13 cellular contexts compared by ENCODE assay signal in genomic region chr3:150177673-150178378, GRCh38.
DNase-seq lines count a peak whose midpoint lies in the region; ATAC-seq and TF ChIP-seq lines count a peak whose summit lies in the region.
"Had no signal": no experiment of that assay in that cellular context is flagged by ENCODE, and none has a peak within 500 bp of the region (broad histone marks: within the 10 kb centered on the region; RNA-seq: fewer than 3 reads in every experiment).

No MANE protein-coding gene starts in this region.

- no peak overlapping the region for H3K9ac ChIP-seq in PC-3 (ENCODE audit: low read length)
- H3K9ac ChIP-seq in neural progenitor cell = no peak overlapping the region

- peak overlapping the region; percentile 39 for H3K27ac Mint-ChIP-seq in neural progenitor cell
- no peak overlapping the region for H3K27ac Mint-ChIP-seq in activated CD4-positive, alpha-beta memory T cell treated with anti-CD3 and anti-CD28 coated beads for 36 hours
- H3K27ac Mint-ChIP-seq: CD4-positive, alpha-beta T cell had no signal

- H3K36me3 ChIP-seq in BJ (ENCODE audit: control insufficient read depth, insufficient read depth, low read length) = no peaks in the 10 kb centered on the region
- H3K36me3 ChIP-seq in PC-3 (ENCODE audit: low read depth, low read length) = no peaks in the 10 kb centered on the region
- H3K36me3 ChIP-seq in neural progenitor cell = no peaks in the 10 kb centered on the region
- no peaks in the 10 kb centered on the region for H3K36me3 ChIP-seq in WERI-Rb-1

- no peaks in the 10 kb centered on the region for H3K79me2 ChIP-seq in PC-3 (ENCODE audit: low read length)
- H3K79me2 ChIP-seq in neural progenitor cell (ENCODE audit: low read depth) = no peaks in the 10 kb centered on the region

- H3K9me2 ChIP-seq in PC-3 (replicated peaks; ENCODE audit: low read length) = no peaks in the 10 kb centered on the region

- H3K4me3 ChIP-seq in BJ (ENCODE audit: low read depth, low read length) (no peak overlapping the region), PC-3 (ENCODE audit: low read length) (no peak overlapping the region), epithelial cell of esophagus (ENCODE audit: low read length) (no peak overlapping the region), neural progenitor cell (no peak overlapping the region), WERI-Rb-1 (ENCODE audit: low read depth, low read length) (no peak overlapping the region)

- H2AFZ ChIP-seq in PC-3 (ENCODE audit: low read length) (no peak overlapping the region), neural progenitor cell (replicated peaks) (no peak overlapping the region)

- peaks cover 3% of the 10 kb centered on the region for H3K27me3 Mint-ChIP-seq in neural progenitor cell (ENCODE audit: insufficient read depth, low read depth)
- peaks cover 11% of the 10 kb centered on the region for H3K27me3 Mint-ChIP-seq in activated CD4-positive, alpha-beta memory T cell treated with anti-CD3 and anti-CD28 coated beads for 36 hours

- TF ChIP-seq CTCF in BJ (IDR thresholded peaks at IDR 0.05; ENCODE audit: insufficient read depth, low read depth, low read length) (no peak), PC-3 (conservative IDR thresholded peaks at IDR 0.05; ENCODE audit: low read depth, low read length) (no peak), epithelial cell of esophagus (IDR thresholded peaks at IDR 0.05; ENCODE audit: insufficient read depth, low read depth, low read length, missing control alignments) (no peak), neural progenitor cell (IDR thresholded peaks at IDR 0.05) (no peak), WERI-Rb-1 (IDR thresholded peaks at IDR 0.05; ENCODE audit: low read depth, low read length) (no peak)

- H3K27ac ChIP-seq in PC-3 (ENCODE audit: low read length) = no peak overlapping the region
- H3K27ac ChIP-seq in neural progenitor cell = no peak overlapping the region
- H3K27ac ChIP-seq in WERI-Rb-1 = no peak overlapping the region

- H3K4me2 ChIP-seq in PC-3 (ENCODE audit: low read length) (no peak overlapping the region), neural progenitor cell (no peak overlapping the region)

- H3K4me3 Mint-ChIP-seq in neural progenitor cell = no peak overlapping the region
- H3K4me3 Mint-ChIP-seq in activated CD4-positive, alpha-beta memory T cell treated with anti-CD3 and anti-CD28 coated beads for 36 hours = no peak overlapping the region
- H3K4me3 Mint-ChIP-seq: CD4-positive, alpha-beta T cell had no signal

- peaks cover 6% of the 10 kb centered on the region for H3K36me3 Mint-ChIP-seq in neural progenitor cell
- H3K36me3 Mint-ChIP-seq in activated CD4-positive, alpha-beta memory T cell treated with anti-CD3 and anti-CD28 coated beads for 36 hours = no peaks in the 10 kb centered on the region

- H3F3A ChIP-seq in PC-3 (ENCODE audit: low read length, unreplicated experiment) (no peaks in the 10 kb centered on the region), neural progenitor cell (ENCODE audit: low read depth) (no peaks in the 10 kb centered on the region)

- POLR2A ChIA-PET in BJ (lab: Charles Lee) = no interaction called here
- POLR2A ChIA-PET in PC-3 (lab: Charles Lee; ENCODE audit: unreplicated experiment) = no interaction called here
- POLR2A ChIA-PET in activated CD4-positive, alpha-beta memory T cell treated with anti-CD3 and anti-CD28 coated beads for 36 hours (lab: Charles Lee) = no interaction called here

- ATAC-seq in PC-3 = peak; percentile 96

- CTCF ChIA-PET in BJ (lab: Yijun Ruan, JAX) = interaction anchor here (1.1 to 1.7 kb wide), 4 partner anchors 89 to 232 kb away, joined by 3 to 6 read pairs (median 3); no protein-coding TSS in a partner anchor
- CTCF ChIA-PET in PC-3 (lab: Charles Lee) = no interaction called here
- CTCF ChIA-PET in activated CD4-positive, alpha-beta memory T cell treated with anti-CD3 and anti-CD28 coated beads for 36 hours (lab: Charles Lee) = interaction anchor here (0.9 to 1.8 kb wide), 2 partner anchors 210 kb away, joined by 4 to 6 read pairs; no protein-coding TSS in a partner anchor

- H3K9me3 ChIP-seq in PC-3 (ENCODE audit: low read length) (no peaks in the 10 kb centered on the region), neural progenitor cell (ENCODE audit: low read depth) (no peaks in the 10 kb centered on the region), WERI-Rb-1 (ENCODE audit: severe bottlenecking) (peaks cover 2% of the 10 kb centered on the region)

- peak; percentile 35 for DNase-seq in BJ (ENCODE audit: low read depth)
- DNase-seq in PC-3 = peak; percentile 56
- peak; percentile 79 for DNase-seq in epithelial cell of esophagus (ENCODE audit: low read depth)
- no peak for DNase-seq in neural progenitor cell (ENCODE audit: low spot score)
- no peak for DNase-seq in NCI-H1694 treated with DMSO at 0.1 percent for 48 hours (lab: John Stamatoyannopoulos, UW)
- DNase-seq in WERI-Rb-1 = no peak
- no peak for DNase-seq in activated CD4-positive, alpha-beta memory T cell treated with anti-CD3 and anti-CD28 coated beads for 36 hours
- no peak for DNase-seq in GM19240 (ENCODE audit: insufficient read length, low spot score)
- DNase-seq: CD4-positive, alpha-beta T cell; NCI-H1436 treated with DMSO at 0.1 percent for 48 hours; NCI-H526 treated with DMSO at 0.1 percent for 48 hours; stimulated activated CD4-positive, alpha-beta T cell treated with anti-CD3 and anti-CD28 coated beads, Interleukin-4, amount 100 ng/mL, for 4 hours; stimulated activated naive CD4-positive, alpha-beta T cell treated with Interleukin-2 at 50 U/mL for 16 hours had no signal

- H3K9me3 Mint-ChIP-seq in neural progenitor cell = peaks cover 18% of the 10 kb centered on the region
- H3K9me3 Mint-ChIP-seq in activated CD4-positive, alpha-beta memory T cell treated with anti-CD3 and anti-CD28 coated beads for 36 hours = no peaks in the 10 kb centered on the region
- H3K9me3 Mint-ChIP-seq: CD4-positive, alpha-beta T cell had no signal

- peaks cover 15% of the 10 kb centered on the region for H3K4me1 Mint-ChIP-seq in neural progenitor cell
- H3K4me1 Mint-ChIP-seq in activated CD4-positive, alpha-beta memory T cell treated with anti-CD3 and anti-CD28 coated beads for 36 hours (ENCODE audit: low read depth) = no peaks in the 10 kb centered on the region

- H4K20me1 ChIP-seq in PC-3 (ENCODE audit: low read length) = no peaks in the 10 kb centered on the region
- no peaks in the 10 kb centered on the region for H4K20me1 ChIP-seq in neural progenitor cell (ENCODE audit: low read depth)

- H3K27me3 ChIP-seq in BJ (ENCODE audit: control insufficient read depth, insufficient read depth, low read length) = no peaks in the 10 kb centered on the region
- H3K27me3 ChIP-seq in PC-3 (ENCODE audit: low read length) = no peaks in the 10 kb centered on the region
- H3K27me3 ChIP-seq in neural progenitor cell = peaks cover 5% of the 10 kb centered on the region
- H3K27me3 ChIP-seq in WERI-Rb-1 (ENCODE audit: insufficient read depth, low read depth, severe bottlenecking) = no peaks in the 10 kb centered on the region

- intact Hi-C loops in PC-3 (cut with micrococcal nuclease) = no loop called here
- intact Hi-C loops in activated CD4-positive, alpha-beta memory T cell treated with anti-CD3 and anti-CD28 coated beads for 36 hours (cut with micrococcal nuclease) = no loop called here

- H3K4me1 ChIP-seq in PC-3 (ENCODE audit: insufficient read depth, low read length) = no peaks in the 10 kb centered on the region
- H3K4me1 ChIP-seq in neural progenitor cell = peaks cover 9% of the 10 kb centered on the region

- BruUV-seq in PC-3 (replicated peaks; lab: Mats Ljungman, UMichigan) = no TSS peak

Comparison
In these comparisons a context has a peak if more than half of its experiments do, and no peak if none do; other contexts are left out.
1. DNase-seq: peak in BJ (single experiment), PC-3 (single experiment) and epithelial cell of esophagus (single experiment); none in neural progenitor cell (single experiment), NCI-H1694 treated with DMSO at 0.1 percent for 48 hours (single experiment), WERI-Rb-1 (single experiment), activated CD4-positive, alpha-beta memory T cell treated with anti-CD3 and anti-CD28 coated beads for 36 hours (single experiment) and GM19240 (single experiment).